Comparison of ENCODE assay signal across 13 cellular contexts in genomic region chr2:218329826-218330651, GRCh38. TPM values are rescaled to one million over a fixed set of nuclear protein-coding genes. Genes with fewer than 3 reads are reported as not detected.
DNase-seq lines count a peak whose midpoint lies in the region; ATAC-seq and TF ChIP-seq lines count a peak whose summit lies in the region.
"Had no signal": no experiment of that assay in that cellular context is flagged by ENCODE, and none has a peak within 500 bp of the region (broad histone marks: within the 10 kb centered on the region; RNA-seq: fewer than 3 reads in every experiment).

No MANE protein-coding gene starts in this region.

- H3K27ac ChIP-seq in transverse colon = peak overlapping the region in 2 of 4 donors; percentile 13 to 34
- H3K27ac ChIP-seq: A549 had no signal

- no peak for TF ChIP-seq POLR2A in transverse colon (IDR thresholded peaks at IDR 0.05)

- TF ChIP-seq EP300 in transverse colon (IDR thresholded peaks at IDR 0.05; ENCODE audit: low read depth) = no peak

- H3K27ac Mint-ChIP-seq in activated CD8-positive, alpha-beta T cell treated with anti-CD3 and anti-CD28 coated beads for 36 hours = peak overlapping the region; percentile 33
- no peak overlapping the region for H3K27ac Mint-ChIP-seq in activated CD8-positive, alpha-beta T cell treated with anti-CD3 and anti-CD28 coated beads, Interleukin-2, amount 10 ng/mL, durations not matched to agents 7 days and 5 days
- H3K27ac Mint-ChIP-seq in activated T-cell treated with anti-CD3 and anti-CD28 coated beads, Interleukin-2, amount 50 U/mL, for 72 hours = no peak overlapping the region
- H3K27ac Mint-ChIP-seq: activated naive CD8-positive, alpha-beta T cell had no signal

- WGBS in transverse colon (ENCODE audit: low coverage in 1 of 2), 2 donors = 20 to 66% methylated on average over 1 to 8 of the region's 8 CpGs

- peaks cover 7% of the 10 kb centered on the region for H3K4me1 Mint-ChIP-seq in activated CD8-positive, alpha-beta T cell treated with anti-CD3 and anti-CD28 coated beads for 36 hours (ENCODE audit: low read depth)
- peaks cover 2% of the 10 kb centered on the region for H3K4me1 Mint-ChIP-seq in activated CD8-positive, alpha-beta T cell treated with anti-CD3 and anti-CD28 coated beads, Interleukin-2, amount 10 ng/mL, durations not matched to agents 7 days and 5 days (ENCODE audit: low read depth)
- H3K4me1 Mint-ChIP-seq in activated T-cell treated with anti-CD3 and anti-CD28 coated beads, Interleukin-2, amount 50 U/mL, for 72 hours (ENCODE audit: low read depth) = peaks cover 38% of the 10 kb centered on the region

- H3K9me3 Mint-ChIP-seq in activated CD8-positive, alpha-beta T cell treated with anti-CD3 and anti-CD28 coated beads for 36 hours = no peaks in the 10 kb centered on the region
- H3K9me3 Mint-ChIP-seq in activated CD8-positive, alpha-beta T cell treated with anti-CD3 and anti-CD28 coated beads, Interleukin-2, amount 10 ng/mL, durations not matched to agents 7 days and 5 days (ENCODE audit: insufficient read depth) = no peaks in the 10 kb centered on the region
- H3K9me3 Mint-ChIP-seq in activated T-cell treated with anti-CD3 and anti-CD28 coated beads, Interleukin-2, amount 50 U/mL, for 72 hours = no peaks in the 10 kb centered on the region

- ATAC-seq in activated CD8-positive, alpha-beta T cell treated with anti-CD3 and anti-CD28 coated beads for 36 hours = no peak
- ATAC-seq in activated CD8-positive, alpha-beta T cell treated with anti-CD3 and anti-CD28 coated beads, Interleukin-2, amount 10 ng/mL, durations not matched to agents 7 days and 5 days = no peak
- peak; percentile 44 for ATAC-seq in HG02981 (IDR thresholded peaks at IDR 0.05; ENCODE audit: unreplicated experiment)
- no peak for ATAC-seq in activated T-cell treated with anti-CD3 and anti-CD28 coated beads, Interleukin-2, amount 50 U/mL, for 72 hours (replicated peaks in 1 of 2)
- ATAC-seq: A549 had no signal

- no peak overlapping the region for H3K4me3 Mint-ChIP-seq in activated CD8-positive, alpha-beta T cell treated with anti-CD3 and anti-CD28 coated beads for 36 hours
- H3K4me3 Mint-ChIP-seq in activated CD8-positive, alpha-beta T cell treated with anti-CD3 and anti-CD28 coated beads, Interleukin-2, amount 10 ng/mL, durations not matched to agents 7 days and 5 days = no peak overlapping the region
- H3K4me3 Mint-ChIP-seq in activated T-cell treated with anti-CD3 and anti-CD28 coated beads, Interleukin-2, amount 50 U/mL, for 72 hours = no peak overlapping the region
- H3K4me3 Mint-ChIP-seq: activated naive CD8-positive, alpha-beta T cell had no signal

- CTCF ChIA-PET in activated CD8-positive, alpha-beta T cell treated with anti-CD3 and anti-CD28 coated beads for 36 hours (lab: Charles Lee) = interaction anchor here (0.8 to 1.1 kb wide), 2 partner anchors 13 to 28 kb away, joined by 3 to 5 read pairs; no protein-coding TSS in a partner anchor
- CTCF ChIA-PET in activated CD8-positive, alpha-beta T cell treated with anti-CD3 and anti-CD28 coated beads, Interleukin-2, amount 10 ng/mL, durations not matched to agents 7 days and 5 days (lab: Charles Lee) = no interaction called here

- H3K27me3 Mint-ChIP-seq in activated CD8-positive, alpha-beta T cell treated with anti-CD3 and anti-CD28 coated beads for 36 hours = no peaks in the 10 kb centered on the region
- peaks cover 3% of the 10 kb centered on the region for H3K27me3 Mint-ChIP-seq in activated CD8-positive, alpha-beta T cell treated with anti-CD3 and anti-CD28 coated beads, Interleukin-2, amount 10 ng/mL, durations not matched to agents 7 days and 5 days (ENCODE audit: low read depth)
- H3K27me3 Mint-ChIP-seq in activated T-cell treated with anti-CD3 and anti-CD28 coated beads, Interleukin-2, amount 50 U/mL, for 72 hours (ENCODE audit: low read depth) = peaks cover 8% of the 10 kb centered on the region
- H3K27me3 Mint-ChIP-seq: activated naive CD8-positive, alpha-beta T cell had no signal

- no peak overlapping the region for H3K4me3 ChIP-seq in transverse colon
- H3K4me3 ChIP-seq: A549 had no signal

- POLR2A ChIA-PET in activated CD8-positive, alpha-beta T cell treated with anti-CD3 and anti-CD28 coated beads for 36 hours (lab: Charles Lee) = interaction anchor here (0.7 kb wide), 1 partner anchor 13 kb away, joined by 3 read pairs; no protein-coding TSS in a partner anchor
- POLR2A ChIA-PET in activated CD8-positive, alpha-beta T cell treated with anti-CD3 and anti-CD28 coated beads, Interleukin-2, amount 10 ng/mL, durations not matched to agents 7 days and 5 days (lab: Charles Lee) = no interaction called here

- H3K9me3 ChIP-seq in transverse colon = no peaks in the 10 kb centered on the region
- H3K9me3 ChIP-seq: A549 had no signal

- intact Hi-C loops in activated CD8-positive, alpha-beta T cell treated with anti-CD3 and anti-CD28 coated beads for 36 hours (cut with micrococcal nuclease) = no loop called here
- intact Hi-C loops in transverse colon (cut with DNase I; ENCODE audit: low total_unique reads) = no loop called here

- no peak for TF ChIP-seq CTCF in activated CD8-positive, alpha-beta T cell treated with anti-CD3 and anti-CD28 coated beads for 36 hours (IDR thresholded peaks at IDR 0.05)
- no peak for TF ChIP-seq CTCF in transverse colon (IDR thresholded peaks at IDR 0.05)

- no peaks in the 10 kb centered on the region for H3K27me3 ChIP-seq in transverse colon

- in situ Hi-C loops in transverse colon (cut with MboI; ENCODE audit: low pct_ligation_motif_present in 1 of 4, low pct_unique_long_range_greater_than_20kb in 1 of 4, low sequenced_read_pairs in 3 of 4) = no loop called here

- no peaks in the 10 kb centered on the region for H3K36me3 ChIP-seq in transverse colon

- H3K4me1 ChIP-seq in transverse colon = peaks cover 0 to 9% (median 0%) of the 10 kb centered on the region in 4 donors

- H3K36me3 Mint-ChIP-seq in activated CD8-positive, alpha-beta T cell treated with anti-CD3 and anti-CD28 coated beads for 36 hours (ENCODE audit: low read depth) = no peaks in the 10 kb centered on the region
- H3K36me3 Mint-ChIP-seq in activated CD8-positive, alpha-beta T cell treated with anti-CD3 and anti-CD28 coated beads, Interleukin-2, amount 10 ng/mL, durations not matched to agents 7 days and 5 days (ENCODE audit: low read depth) = no peaks in the 10 kb centered on the region
- no peaks in the 10 kb centered on the region for H3K36me3 Mint-ChIP-seq in activated T-cell treated with anti-CD3 and anti-CD28 coated beads, Interleukin-2, amount 50 U/mL, for 72 hours (ENCODE audit: insufficient read depth in 2 of 2)
- H3K36me3 Mint-ChIP-seq: activated naive CD8-positive, alpha-beta T cell had no signal

- DNase-seq in activated CD8-positive, alpha-beta T cell treated with anti-CD3 and anti-CD28 coated beads for 36 hours = no peak
- no peak for DNase-seq in activated CD8-positive, alpha-beta T cell treated with anti-CD3 and anti-CD28 coated beads, Interleukin-2, amount 10 ng/mL, durations not matched to agents 7 days and 5 days
- DNase-seq in germinal center (ENCODE audit: low spot score) (peak; percentile 61), transverse colon (peak; percentile 25), NCI-H774 (lab: John Stamatoyannopoulos, UW) (no peak)
- DNase-seq in NK-92 treated with Interleukin-12 subunit alpha and Interleukin-12 subunit beta, amount 100 ng/mL, for 24 hours (lab: John Stamatoyannopoulos, UW) = no peak
- no peak for DNase-seq in activated T-cell treated with anti-CD3 and anti-CD28 coated beads, Interleukin-2, amount 50 U/mL, for 72 hours
- DNase-seq: NCI-H1105 treated with DMSO at 0.1 percent for 48 hours, T-helper 2 cell had no signal

RNA-seq across cellular contexts. Expression of gene CATIP, which starts 26.6 kb away (rescaled TPM):
- not detected for total RNA-seq in activated CD8-positive, alpha-beta T cell treated with anti-CD3 and anti-CD28 coated beads for 36 hours
- total RNA-seq in activated CD8-positive, alpha-beta T cell treated with anti-CD3 and anti-CD28 coated beads, Interleukin-2, amount 10 ng/mL, durations not matched to agents 7 days and 5 days = not detected
- total RNA-seq in transverse colon = not detected
- total RNA-seq in activated T-cell treated with anti-CD3 and anti-CD28 coated beads, Interleukin-2, amount 50 U/mL, for 72 hours = not detected
- total RNA-seq: frontal cortex had no signal

RNA-seq across cellular contexts. Expression of gene TMBIM1, which starts 37.7 kb away (rescaled TPM):
- 10 to 100 TPM; 53.5 to 57.9 TPM for total RNA-seq in activated CD8-positive, alpha-beta T cell treated with anti-CD3 and anti-CD28 coated beads for 36 hours
- total RNA-seq in activated CD8-positive, alpha-beta T cell treated with anti-CD3 and anti-CD28 coated beads, Interleukin-2, amount 10 ng/mL, durations not matched to agents 7 days and 5 days = 10 to 100 TPM; 52.9 to 58.9 TPM
- total RNA-seq in transverse colon = 100 to 1,000 TPM in 3 of 4 donors, 10 to 100 TPM in 1; 80.0 to 356 (median 200) TPM
- total RNA-seq in activated T-cell treated with anti-CD3 and anti-CD28 coated beads, Interleukin-2, amount 50 U/mL, for 72 hours = 10 to 100 TPM; 64.5 to 75.1 TPM

RNA-seq across cellular contexts. Expression of gene SLC11A1, which starts 52.0 kb away (rescaled TPM):
- under 1 TPM; 0.13 to 0.23 TPM for total RNA-seq in activated CD8-positive, alpha-beta T cell treated with anti-CD3 and anti-CD28 coated beads for 36 hours
- under 1 TPM; 0.21 to 0.29 TPM for total RNA-seq in activated CD8-positive, alpha-beta T cell treated with anti-CD3 and anti-CD28 coated beads, Interleukin-2, amount 10 ng/mL, durations not matched to agents 7 days and 5 days
- 1 to 10 TPM; 2.6 to 8.4 (median 6.3) TPM for total RNA-seq in transverse colon
- under 1 TPM in 1 of 2 donors, not detected in 1; 0.19 TPM for total RNA-seq in activated T-cell treated with anti-CD3 and anti-CD28 coated beads, Interleukin-2, amount 50 U/mL, for 72 hours

RNA-seq across cellular contexts. Expression of gene PNKD, which starts 59.7 kb away (rescaled TPM):
- total RNA-seq in activated CD8-positive, alpha-beta T cell treated with anti-CD3 and anti-CD28 coated beads for 36 hours = 10 to 100 TPM; 19.8 to 24.4 TPM
- 10 to 100 TPM; 36.7 to 37.6 TPM for total RNA-seq in activated CD8-positive, alpha-beta T cell treated with anti-CD3 and anti-CD28 coated beads, Interleukin-2, amount 10 ng/mL, durations not matched to agents 7 days and 5 days
- total RNA-seq in transverse colon = 100 to 1,000 TPM in 2 of 4 donors, 10 to 100 TPM in 2; 14.3 to 111 (median 100) TPM
- 10 to 100 TPM; 14.7 to 17.7 TPM for total RNA-seq in activated T-cell treated with anti-CD3 and anti-CD28 coated beads, Interleukin-2, amount 50 U/mL, for 72 hours

Comparison
In these comparisons a context has a peak if more than half of its experiments do, and no peak if none do; other contexts are left out.
1. DNase-seq: peak in germinal center (single experiment) and transverse colon (single experiment); none in activated CD8-positive, alpha-beta T cell treated with anti-CD3 and anti-CD28 coated beads for 36 hours (single experiment), activated CD8-positive, alpha-beta T cell treated with anti-CD3 and anti-CD28 coated beads, Interleukin-2, amount 10 ng/mL, durations not matched to agents 7 days and 5 days (single experiment), NK-92 treated with Interleukin-12 subunit alpha and Interleukin-12 subunit beta, amount 100 ng/mL, for 24 hours (single experiment), NCI-H774 (single experiment) and activated T-cell treated with anti-CD3 and anti-CD28 coated beads, Interleukin-2, amount 50 U/mL, for 72 hours (0 of 2).